ENCODE assay signal across 39 cellular contexts in genomic region chr1:204192046-204192445, GRCh38. TPM values are rescaled to one million over a fixed set of nuclear protein-coding genes. Genes with fewer than 3 reads are reported as not detected.
"Had no signal": no experiment of that assay in that cellular context is flagged by ENCODE, and none has a peak within 500 bp of the region (broad histone marks: within the 10 kb centered on the region; RNA-seq: fewer than 3 reads in every experiment).

No MANE protein-coding gene starts in this region.

- H3K4me3 Mint-ChIP-seq: activated CD4-positive, alpha-beta T cell treated with anti-CD3 and anti-CD28 coated beads for 36 hours; activated CD4-positive, alpha-beta T cell treated with anti-CD3 and anti-CD28 coated beads, Interleukin-2, amount 10 ng/mL, durations not matched to agents 7 days and 5 days; activated naive CD8-positive, alpha-beta T cell treated with anti-CD3 and anti-CD28 coated beads for 36 hours; activated T-cell treated with anti-CD3 and anti-CD28 coated beads, Interleukin-2, amount 50 U/mL, for 72 hours; activated T-helper 17 cell treated with anti-CD3 and anti-CD28 coated beads, Interleukin-2, amount 50 U/mL, for 72 hours; central memory CD8-positive, alpha-beta T cell; T-helper 1 cell treated with Interleukin-12 subunit alpha and Interleukin-12 subunit beta and Interleukin-4 antibody, amounts not matched to agents 30 μg/mL and 1 μg/mL, for 36 hours; T-helper 2 cell treated with Interferon-gamma antibody and Interleukin-4, amounts not matched to agents 5 μg/mL and 100 μg/mL, for 36 hours; WTC11 had no signal

- H3K4me1 Mint-ChIP-seq: central memory CD8-positive, alpha-beta T cell had no signal

- H3K4me1 ChIP-seq: colonic mucosa, Peyer's patch had no signal

- H3K4me3 ChIP-seq: cardiac muscle cell, colonic mucosa, Peyer's patch, SJSA1 had no signal

- H3K36me3 Mint-ChIP-seq: activated naive CD8-positive, alpha-beta T cell treated with anti-CD3 and anti-CD28 coated beads for 36 hours; WTC11 had no signal

- DNase-seq: activated CD4-positive, alpha-beta T cell treated with anti-CD3 and anti-CD28 coated beads for 36 hours; activated CD4-positive, alpha-beta T cell treated with anti-CD3 and anti-CD28 coated beads, Interleukin-2, amount 10 ng/mL, durations not matched to agents 7 days and 5 days; activated CD4-positive, alpha-beta T cell treated with anti-CD3 and anti-CD28 coated beads, Interleukin-2, amount 50 U/mL, for 48 hours; activated CD8-positive, alpha-beta memory T cell treated with anti-CD3 and anti-CD28 coated beads, Interleukin-2, amount 50 U/mL, for 4 hours; activated effector memory CD4-positive, alpha-beta T cell treated with anti-CD3 and anti-CD28 coated beads, Interleukin-2, amount 50 U/mL, for 16 hours; activated naive CD4-positive, alpha-beta T cell; activated naive CD4-positive, alpha-beta T cell treated with anti-CD3 and anti-CD28 coated beads, Interleukin-2, amount 50 U/mL, for 16 hours; activated naive CD8-positive, alpha-beta T cell treated with anti-CD3 and anti-CD28 coated beads for 36 hours; activated T-cell treated with anti-CD3 and anti-CD28 coated beads for 4 hours; activated T-cell treated with anti-CD3 and anti-CD28 coated beads, Interleukin-2, amount 50 U/mL, for 72 hours; amniotic stem cell; aorta; brain microvascular endothelial cell; colonic mucosa; Kasumi-1; KG1; MM.1S; MV-4-11; NCI-H187; NCI-H2029 treated with DMSO at 0.1 percent for 48 hours; NCI-H2171 treated with DMSO at 0.1 percent for 48 hours; NCI-H2227 treated with DMSO at 0.1 percent for 48 hours; NCI-H524 treated with DMSO at 0.1 percent for 48 hours; NCI-H748 treated with DMSO at 0.1 percent for 48 hours; NK-92 treated with Interleukin-12 subunit alpha and Interleukin-12 subunit beta, amount 100 ng/mL, for 24 hours; PC-3; Peyer's patch; RPMI8226; SHP77 treated with DMSO at 0.1 percent for 48 hours; SK-N-SH had no signal

- H3K27ac Mint-ChIP-seq: activated CD4-positive, alpha-beta T cell treated with anti-CD3 and anti-CD28 coated beads for 36 hours; activated CD4-positive, alpha-beta T cell treated with anti-CD3 and anti-CD28 coated beads, Interleukin-2, amount 10 ng/mL, durations not matched to agents 7 days and 5 days; activated naive CD8-positive, alpha-beta T cell treated with anti-CD3 and anti-CD28 coated beads for 36 hours; activated T-cell treated with anti-CD3 and anti-CD28 coated beads, Interleukin-2, amount 50 U/mL, for 72 hours; activated T-helper 17 cell treated with anti-CD3 and anti-CD28 coated beads, Interleukin-2, amount 50 U/mL, for 72 hours; T-helper 1 cell treated with Interleukin-12 subunit alpha and Interleukin-12 subunit beta and Interleukin-4 antibody, amounts not matched to agents 30 μg/mL and 1 μg/mL, for 36 hours; T-helper 2 cell treated with Interferon-gamma antibody and Interleukin-4, amounts not matched to agents 5 μg/mL and 100 μg/mL, for 36 hours; WTC11 had no signal

- H3K27ac ChIP-seq: brain microvascular endothelial cell, cardiac muscle cell, colonic mucosa, SJSA1 had no signal

- H3K36me3 ChIP-seq: brain microvascular endothelial cell, cardiac muscle cell, colonic mucosa, Peyer's patch had no signal

- H3K9me3 ChIP-seq: colonic mucosa, Peyer's patch, SJSA1, SK-N-SH had no signal

- H3K9me3 Mint-ChIP-seq: activated naive CD8-positive, alpha-beta T cell treated with anti-CD3 and anti-CD28 coated beads for 36 hours; activated T-helper 17 cell treated with anti-CD3 and anti-CD28 coated beads, Interleukin-2, amount 50 U/mL, for 72 hours; central memory CD8-positive, alpha-beta T cell; T-helper 2 cell treated with Interferon-gamma antibody and Interleukin-4, amounts not matched to agents 5 μg/mL and 100 μg/mL, for 36 hours had no signal

RNA-seq across cellular contexts. Expression of gene KISS1, which starts 4.2 kb away (rescaled TPM):
- total RNA-seq: activated CD4-positive, alpha-beta T cell treated with anti-CD3 and anti-CD28 coated beads for 36 hours; activated CD4-positive, alpha-beta T cell treated with anti-CD3 and anti-CD28 coated beads, Interleukin-2, amount 10 ng/mL, durations not matched to agents 7 days and 5 days; activated naive CD8-positive, alpha-beta T cell treated with anti-CD3 and anti-CD28 coated beads for 36 hours; activated T-cell treated with anti-CD3 and anti-CD28 coated beads, Interleukin-2, amount 50 U/mL, for 72 hours; activated T-helper 17 cell treated with anti-CD3 and anti-CD28 coated beads, Interleukin-2, amount 50 U/mL, for 72 hours; aorta; NCI-H460 had no signal

RNA-seq across cellular contexts. Expression of gene GOLT1A, which starts 21.7 kb away (rescaled TPM):
- total RNA-seq: activated CD4-positive, alpha-beta T cell treated with anti-CD3 and anti-CD28 coated beads, Interleukin-2, amount 10 ng/mL, durations not matched to agents 7 days and 5 days; aorta; chondrocyte; NCI-H460; SJSA1 had no signal

RNA-seq across cellular contexts. Expression of gene REN, which starts 25.9 kb away (rescaled TPM):
- total RNA-seq: activated CD4-positive, alpha-beta T cell treated with anti-CD3 and anti-CD28 coated beads for 36 hours; activated CD4-positive, alpha-beta T cell treated with anti-CD3 and anti-CD28 coated beads, Interleukin-2, amount 10 ng/mL, durations not matched to agents 7 days and 5 days; activated naive CD8-positive, alpha-beta T cell treated with anti-CD3 and anti-CD28 coated beads for 36 hours; activated T-cell treated with anti-CD3 and anti-CD28 coated beads, Interleukin-2, amount 50 U/mL, for 72 hours; activated T-helper 17 cell treated with anti-CD3 and anti-CD28 coated beads, Interleukin-2, amount 50 U/mL, for 72 hours; aorta; cardiac muscle cell; chondrocyte; NCI-H460; Peyer's patch; SJSA1; WTC11 had no signal
